Comparison of ENCODE assay signal across 18 cellular contexts in genomic region chr14:37422319-37422718, GRCh38.
A peak's percentile ranks its signal among the peaks of the same experiment; 100 is the strongest.
DNase-seq lines count a peak whose midpoint lies in the region; TF ChIP-seq lines count a peak whose summit lies in the region.
"Had no signal": no experiment of that assay in that cellular context is flagged by ENCODE, and none has a peak within 500 bp of the region (broad histone marks: within the 10 kb centered on the region; RNA-seq: fewer than 3 reads in every experiment).

No MANE protein-coding gene starts in this region.

- TF ChIP-seq CTCF in Calu3 (IDR thresholded peaks at IDR 0.05; ENCODE audit: unreplicated experiment) (no peak), VCaP (conservative IDR thresholded peaks at IDR 0.05) (no peak), liver (IDR thresholded peaks at IDR 0.05; ENCODE audit: low read depth, low read length, missing input control) (no peak), smooth muscle cell (IDR thresholded peaks at IDR 0.05; ENCODE audit: borderline replicate concordance, insufficient read depth, poor library complexity, severe bottlenecking) (no peak), uterus (IDR thresholded peaks at IDR 0.05) (no peak), HFFc6 (IDR thresholded peaks at IDR 0.05) (no peak)

- DNase-seq in Calu3 (no peak), smooth muscle cell (lab: John Stamatoyannopoulos, UW; ENCODE audit: unreplicated experiment) (no peak), HuH-7.5 (ENCODE audit: low spot score) (no peak), uterus (no peak), HFFc6 (no peak)
- DNase-seq: AML-193; Caco-2; CD4-positive, alpha-beta T cell; DMS153; DMS79; GDM1; HCEC 1CT had no signal

- H4K20me1 ChIP-seq in smooth muscle cell (ENCODE audit: low read depth): no peaks in the 10 kb centered on the region

- H2AFZ ChIP-seq in smooth muscle cell (ENCODE audit: low read depth): no peak overlapping the region
- H2AFZ ChIP-seq: GM23338 had no signal

- H3K27me3 ChIP-seq in liver (ENCODE audit: control insufficient read depth in 4 of 4, insufficient read depth in 4 of 4, low read length in 3 of 4) (no peaks in the 10 kb centered on the region), smooth muscle cell (ENCODE audit: low read depth) (no peaks in the 10 kb centered on the region), uterus (no peaks in the 10 kb centered on the region)

- no peak for TF ChIP-seq RAD21 in liver (IDR thresholded peaks at IDR 0.05)

- H3K27ac ChIP-seq in VCaP: peak overlapping the region; percentile 86
- H3K27ac ChIP-seq in liver (ENCODE audit: low read depth in 1 of 2, low read length in 2 of 2): peak overlapping the region; percentile 30 to 77
- no peak overlapping the region for H3K27ac ChIP-seq in smooth muscle cell (ENCODE audit: low read depth)
- H3K27ac ChIP-seq in uterus: no peak overlapping the region
- H3K27ac ChIP-seq: 22Rv1, A549, C4-2B had no signal

- H3K4me3 Mint-ChIP-seq in Calu3 (ENCODE audit: low read depth, unreplicated experiment) (no peak overlapping the region), HFFc6 (no peak overlapping the region)
- H3K4me3 Mint-ChIP-seq: CD4-positive, alpha-beta T cell; GM23338 had no signal

- H3K9me3 Mint-ChIP-seq in Calu3 (ENCODE audit: low read depth, unreplicated experiment) (no peaks in the 10 kb centered on the region), HFFc6 (no peaks in the 10 kb centered on the region)
- H3K9me3 Mint-ChIP-seq: GM23338 had no signal

- CTCF ChIA-PET in Calu3 (lab: Charles Lee): no interaction called here

- no peak overlapping the region for H3K4me2 ChIP-seq in smooth muscle cell
- H3K4me2 ChIP-seq: A549, GM23338 had no signal

- H3K36me3 Mint-ChIP-seq in Calu3 (ENCODE audit: insufficient read depth, unreplicated experiment) (no peaks in the 10 kb centered on the region), HFFc6 (ENCODE audit: low read depth) (no peaks in the 10 kb centered on the region)

- H3K9ac ChIP-seq in liver (ENCODE audit: low read depth in 1 of 2, low read length in 2 of 2): peak overlapping the region; percentile 56 to 83
- H3K9ac ChIP-seq in smooth muscle cell (ENCODE audit: low read depth): no peak overlapping the region

- no peaks in the 10 kb centered on the region for H3K36me3 ChIP-seq in liver (ENCODE audit: control insufficient read depth in 4 of 4, insufficient read depth in 3 of 4, low read depth in 1 of 4, low read length in 3 of 4)
- no peaks in the 10 kb centered on the region for H3K36me3 ChIP-seq in smooth muscle cell (ENCODE audit: low read depth)
- H3K36me3 ChIP-seq in uterus: no peaks in the 10 kb centered on the region

- H3K4me1 ChIP-seq in liver (ENCODE audit: control insufficient read depth in 4 of 4, insufficient read depth in 4 of 4, low read length in 3 of 4) (peaks cover 0 to 5% (median 2%) of the 10 kb centered on the region in 4 donors), smooth muscle cell (ENCODE audit: low read depth) (no peaks in the 10 kb centered on the region), uterus (no peaks in the 10 kb centered on the region)
- H3K4me1 ChIP-seq: A549 had no signal

- H3K4me3 ChIP-seq in liver (ENCODE audit: low read depth in 1 of 3, low read length in 3 of 3): peak overlapping the region in 1 of 3 donors; percentile 23
- H3K4me3 ChIP-seq in smooth muscle cell: peak overlapping the region; percentile 7
- no peak overlapping the region for H3K4me3 ChIP-seq in uterus
- H3K4me3 ChIP-seq: A549, GM23338 had no signal

- peak overlapping the region; percentile 23 for H3K27ac Mint-ChIP-seq in Calu3 (ENCODE audit: unreplicated experiment)
- no peak overlapping the region for H3K27ac Mint-ChIP-seq in HFFc6
- H3K27ac Mint-ChIP-seq: CD4-positive, alpha-beta T cell; GM23338 had no signal

- no peak for TF ChIP-seq POLR2A in uterus (IDR thresholded peaks at IDR 0.05)

- H3K4me1 Mint-ChIP-seq in Calu3 (ENCODE audit: low read depth, unreplicated experiment) (peaks cover 15% of the 10 kb centered on the region), HFFc6 (ENCODE audit: low read depth) (peaks cover 10% of the 10 kb centered on the region; the same call in 1 of the 2 replicates)
- H3K4me1 Mint-ChIP-seq: GM23338 had no signal

- H3F3A ChIP-seq in smooth muscle cell (ENCODE audit: low read depth): no peaks in the 10 kb centered on the region

- intact Hi-C loops in Calu3 (cut with micrococcal nuclease; ENCODE audit: unreplicated experiment) (loop anchor here (2.0 to 10.0 kb wide), 3 partner anchors 70 to 168 kb away; no protein-coding TSS in a partner anchor), uterus (cut with DNase I; ENCODE audit: low total_unique reads) (no loop called here)

- no peaks in the 10 kb centered on the region for H3K27me3 Mint-ChIP-seq in Calu3 (ENCODE audit: unreplicated experiment)
- no peaks in the 10 kb centered on the region for H3K27me3 Mint-ChIP-seq in HFFc6 (ENCODE audit: insufficient read depth)
- H3K27me3 Mint-ChIP-seq: CD4-positive, alpha-beta T cell had no signal

- no TSS peak for BruUV-seq in Calu3 (replicated peaks; lab: Mats Ljungman, UMichigan)

- no peaks in the 10 kb centered on the region for H3K79me2 ChIP-seq in smooth muscle cell (ENCODE audit: low read depth)

- H3K9me3 ChIP-seq in liver (ENCODE audit: control insufficient read depth in 4 of 4, low read length in 3 of 4): no peaks in the 10 kb centered on the region
- no peaks in the 10 kb centered on the region for H3K9me3 ChIP-seq in smooth muscle cell (replicated peaks; ENCODE audit: low read depth)
- H3K9me3 ChIP-seq in uterus: no peaks in the 10 kb centered on the region
- H3K9me3 ChIP-seq: A549, Caco-2 had no signal

TF ChIP-seq in liver, 16 proteins besides CTCF, POLR2A, EP300 and RAD21:
- TF ChIP-seq REST (IDR thresholded peaks at IDR 0.05) (no peak), ATF3 (IDR thresholded peaks at IDR 0.05) (no peak), EGR1 (IDR thresholded peaks at IDR 0.05; ENCODE audit: low read depth in 2 of 2) (no peak), TAF1 (conservative IDR thresholded peaks at IDR 0.05) (no peak)
TF ChIP-seq in liver: peak in this region for 0.

Comparison
In these comparisons a context has a peak if more than half of its experiments do, and no peak if none do; other contexts are left out.
1. H3K27ac ChIP-seq: peak in VCaP (single experiment) and liver (2 of 2); none in smooth muscle cell (single experiment) and uterus (0 of 2).